ENCODE assay signal across 1 cellular context in genomic region chr6:43274916-43275597, GRCh38.
TF ChIP-seq lines count a peak whose summit lies in the region.

No MANE protein-coding gene starts in this region.

TF ChIP-seq in HepG2, 621 proteins besides CTCF, POLR2A, EP300 and RAD21 (continued from another document and continues in another):
- TF ChIP-seq ZNF574 (CRISPR knock-in tag; IDR thresholded peaks at IDR 0.05) (peak; percentile 81), SCMH1 (CRISPR knock-in tag; IDR thresholded peaks at IDR 0.05; ENCODE audit: borderline replicate concordance) (no peak), ATM (IDR thresholded peaks at IDR 0.05; ENCODE audit: borderline replicate concordance) (no peak), BCL3 (CRISPR knock-in tag; IDR thresholded peaks at IDR 0.05) (peak; percentile 78), FOXA3 (CRISPR knock-in tag; IDR thresholded peaks at IDR 0.05) (peak; percentile 41; the same call in 1 of the 2 replicates), ZNF703 (CRISPR knock-in tag; IDR thresholded peaks at IDR 0.05; ENCODE audit: borderline replicate concordance) (no peak), ZNF549 (CRISPR knock-in tag; IDR thresholded peaks at IDR 0.05) (no peak), SRF (IDR thresholded peaks at IDR 0.05; ENCODE audit: low read depth, low read length) (no peak), HOXA5 (CRISPR knock-in tag; IDR thresholded peaks at IDR 0.05) (0 out of 2 replicates have a peak, but pooled peaks have one; percentile 17), SIN3B (IDR thresholded peaks at IDR 0.05; ENCODE audit: low read length) (no peak), MTA1 (CRISPR knock-in tag; IDR thresholded peaks at IDR 0.05; ENCODE audit: borderline replicate concordance) (peak; percentile 88), ZNF431 (CRISPR knock-in tag; IDR thresholded peaks at IDR 0.05; ENCODE audit: borderline replicate concordance, low read depth) (peak; percentile 62; the same call in 1 of the 2 replicates), BCL6 (CRISPR knock-in tag; IDR thresholded peaks at IDR 0.05) (no peak; the same call in 1 of the 2 replicates), ELF4 (CRISPR knock-in tag; IDR thresholded peaks at IDR 0.05; ENCODE audit: borderline replicate concordance) (no peak), ZFY (CRISPR knock-in tag; IDR thresholded peaks at IDR 0.05) (peak; percentile 77), ZNF709 (CRISPR knock-in tag; IDR thresholded peaks at IDR 0.05) (no peak), ZNF816 (CRISPR knock-in tag; IDR thresholded peaks at IDR 0.05; ENCODE audit: borderline replicate concordance) (no peak), ZNF326 (CRISPR knock-in tag; IDR thresholded peaks at IDR 0.05; ENCODE audit: borderline replicate concordance) (no peak), ZSCAN12 (CRISPR knock-in tag; IDR thresholded peaks at IDR 0.05) (peak; percentile 60; the same call in 1 of the 2 replicates), MED1 (CRISPR knock-in tag; IDR thresholded peaks at IDR 0.05) (peak; percentile 89), REXO4 (CRISPR knock-in tag; IDR thresholded peaks at IDR 0.05; ENCODE audit: borderline replicate concordance) (no peak), ARNT2 (CRISPR knock-in tag; IDR thresholded peaks at IDR 0.05; ENCODE audit: low read depth) (peak; percentile 83), KLF12 (CRISPR knock-in tag; IDR thresholded peaks at IDR 0.05; ENCODE audit: borderline replicate concordance) (peak; percentile 80), ZKSCAN1 (IDR thresholded peaks at IDR 0.05; ENCODE audit: low read length) (no peak), ZNF556 (CRISPR knock-in tag; IDR thresholded peaks at IDR 0.05; ENCODE audit: borderline replicate concordance) (peak; percentile 93), MXD4 (CRISPR knock-in tag; IDR thresholded peaks at IDR 0.05) (no peak), ZNF280D (CRISPR knock-in tag; IDR thresholded peaks at IDR 0.05) (no peak), GZF1 (CRISPR knock-in tag; IDR thresholded peaks at IDR 0.05) (0 out of 2 replicates have a peak, but pooled peaks have one; percentile 6), YEATS2 (CRISPR knock-in tag; IDR thresholded peaks at IDR 0.05; ENCODE audit: borderline replicate concordance) (no peak)
- TF ChIP-seq, protein P1, sequence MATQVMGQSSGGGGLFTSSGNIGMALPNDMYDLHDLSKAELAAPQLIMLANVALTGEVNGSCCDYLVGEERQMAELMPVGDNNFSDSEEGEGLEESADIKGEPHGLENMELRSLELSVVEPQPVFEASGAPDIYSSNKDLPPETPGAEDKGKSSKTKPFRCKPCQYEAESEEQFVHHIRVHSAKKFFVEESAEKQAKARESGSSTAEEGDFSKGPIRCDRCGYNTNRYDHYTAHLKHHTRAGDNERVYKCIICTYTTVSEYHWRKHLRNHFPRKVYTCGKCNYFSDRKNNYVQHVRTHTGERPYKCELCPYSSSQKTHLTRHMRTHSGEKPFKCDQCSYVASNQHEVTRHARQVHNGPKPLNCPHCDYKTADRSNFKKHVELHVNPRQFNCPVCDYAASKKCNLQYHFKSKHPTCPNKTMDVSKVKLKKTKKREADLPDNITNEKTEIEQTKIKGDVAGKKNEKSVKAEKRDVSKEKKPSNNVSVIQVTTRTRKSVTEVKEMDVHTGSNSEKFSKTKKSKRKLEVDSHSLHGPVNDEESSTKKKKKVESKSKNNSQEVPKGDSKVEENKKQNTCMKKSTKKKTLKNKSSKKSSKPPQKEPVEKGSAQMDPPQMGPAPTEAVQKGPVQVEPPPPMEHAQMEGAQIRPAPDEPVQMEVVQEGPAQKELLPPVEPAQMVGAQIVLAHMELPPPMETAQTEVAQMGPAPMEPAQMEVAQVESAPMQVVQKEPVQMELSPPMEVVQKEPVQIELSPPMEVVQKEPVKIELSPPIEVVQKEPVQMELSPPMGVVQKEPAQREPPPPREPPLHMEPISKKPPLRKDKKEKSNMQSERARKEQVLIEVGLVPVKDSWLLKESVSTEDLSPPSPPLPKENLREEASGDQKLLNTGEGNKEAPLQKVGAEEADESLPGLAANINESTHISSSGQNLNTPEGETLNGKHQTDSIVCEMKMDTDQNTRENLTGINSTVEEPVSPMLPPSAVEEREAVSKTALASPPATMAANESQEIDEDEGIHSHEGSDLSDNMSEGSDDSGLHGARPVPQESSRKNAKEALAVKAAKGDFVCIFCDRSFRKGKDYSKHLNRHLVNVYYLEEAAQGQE (IDR thresholded peaks at IDR 0.05; ENCODE audit: borderline replicate concordance in 1 of 2, low read depth in 1 of 2, low read length in 2 of 2) = no peak
- TF ChIP-seq, protein P2, sequence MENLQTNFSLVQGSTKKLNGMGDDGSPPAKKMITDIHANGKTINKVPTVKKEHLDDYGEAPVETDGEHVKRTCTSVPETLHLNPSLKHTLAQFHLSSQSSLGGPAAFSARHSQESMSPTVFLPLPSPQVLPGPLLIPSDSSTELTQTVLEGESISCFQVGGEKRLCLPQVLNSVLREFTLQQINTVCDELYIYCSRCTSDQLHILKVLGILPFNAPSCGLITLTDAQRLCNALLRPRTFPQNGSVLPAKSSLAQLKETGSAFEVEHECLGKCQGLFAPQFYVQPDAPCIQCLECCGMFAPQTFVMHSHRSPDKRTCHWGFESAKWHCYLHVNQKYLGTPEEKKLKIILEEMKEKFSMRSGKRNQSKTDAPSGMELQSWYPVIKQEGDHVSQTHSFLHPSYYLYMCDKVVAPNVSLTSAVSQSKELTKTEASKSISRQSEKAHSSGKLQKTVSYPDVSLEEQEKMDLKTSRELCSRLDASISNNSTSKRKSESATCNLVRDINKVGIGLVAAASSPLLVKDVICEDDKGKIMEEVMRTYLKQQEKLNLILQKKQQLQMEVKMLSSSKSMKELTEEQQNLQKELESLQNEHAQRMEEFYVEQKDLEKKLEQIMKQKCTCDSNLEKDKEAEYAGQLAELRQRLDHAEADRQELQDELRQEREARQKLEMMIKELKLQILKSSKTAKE (CRISPR knock-in tag; IDR thresholded peaks at IDR 0.05; ENCODE audit: borderline replicate concordance) = peak; percentile 83; the same call in 1 of the 2 replicates
- TF ChIP-seq, protein P3, sequence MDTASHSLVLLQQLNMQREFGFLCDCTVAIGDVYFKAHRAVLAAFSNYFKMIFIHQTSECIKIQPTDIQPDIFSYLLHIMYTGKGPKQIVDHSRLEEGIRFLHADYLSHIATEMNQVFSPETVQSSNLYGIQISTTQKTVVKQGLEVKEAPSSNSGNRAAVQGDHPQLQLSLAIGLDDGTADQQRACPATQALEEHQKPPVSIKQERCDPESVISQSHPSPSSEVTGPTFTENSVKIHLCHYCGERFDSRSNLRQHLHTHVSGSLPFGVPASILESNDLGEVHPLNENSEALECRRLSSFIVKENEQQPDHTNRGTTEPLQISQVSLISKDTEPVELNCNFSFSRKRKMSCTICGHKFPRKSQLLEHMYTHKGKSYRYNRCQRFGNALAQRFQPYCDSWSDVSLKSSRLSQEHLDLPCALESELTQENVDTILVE (CRISPR knock-in tag; IDR thresholded peaks at IDR 0.05) = peak; percentile 39; the same call in 1 of the 2 replicates
- TF ChIP-seq, protein P4, sequence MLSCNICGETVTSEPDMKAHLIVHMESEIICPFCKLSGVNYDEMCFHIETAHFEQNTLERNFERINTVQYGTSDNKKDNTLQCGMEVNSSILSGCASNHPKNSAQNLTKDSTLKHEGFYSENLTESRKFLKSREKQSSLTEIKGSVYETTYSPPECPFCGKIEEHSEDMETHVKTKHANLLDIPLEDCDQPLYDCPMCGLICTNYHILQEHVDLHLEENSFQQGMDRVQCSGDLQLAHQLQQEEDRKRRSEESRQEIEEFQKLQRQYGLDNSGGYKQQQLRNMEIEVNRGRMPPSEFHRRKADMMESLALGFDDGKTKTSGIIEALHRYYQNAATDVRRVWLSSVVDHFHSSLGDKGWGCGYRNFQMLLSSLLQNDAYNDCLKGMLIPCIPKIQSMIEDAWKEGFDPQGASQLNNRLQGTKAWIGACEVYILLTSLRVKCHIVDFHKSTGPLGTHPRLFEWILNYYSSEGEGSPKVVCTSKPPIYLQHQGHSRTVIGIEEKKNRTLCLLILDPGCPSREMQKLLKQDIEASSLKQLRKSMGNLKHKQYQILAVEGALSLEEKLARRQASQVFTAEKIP (CRISPR knock-in tag; IDR thresholded peaks at IDR 0.05; ENCODE audit: borderline replicate concordance) = no peak
- TF ChIP-seq, protein P5, sequence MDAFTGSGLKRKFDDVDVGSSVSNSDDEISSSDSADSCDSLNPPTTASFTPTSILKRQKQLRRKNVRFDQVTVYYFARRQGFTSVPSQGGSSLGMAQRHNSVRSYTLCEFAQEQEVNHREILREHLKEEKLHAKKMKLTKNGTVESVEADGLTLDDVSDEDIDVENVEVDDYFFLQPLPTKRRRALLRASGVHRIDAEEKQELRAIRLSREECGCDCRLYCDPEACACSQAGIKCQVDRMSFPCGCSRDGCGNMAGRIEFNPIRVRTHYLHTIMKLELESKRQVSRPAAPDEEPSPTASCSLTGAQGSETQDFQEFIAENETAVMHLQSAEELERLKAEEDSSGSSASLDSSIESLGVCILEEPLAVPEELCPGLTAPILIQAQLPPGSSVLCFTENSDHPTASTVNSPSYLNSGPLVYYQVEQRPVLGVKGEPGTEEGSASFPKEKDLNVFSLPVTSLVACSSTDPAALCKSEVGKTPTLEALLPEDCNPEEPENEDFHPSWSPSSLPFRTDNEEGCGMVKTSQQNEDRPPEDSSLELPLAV (CRISPR knock-in tag; conservative IDR thresholded peaks at IDR 0.05; ENCODE audit: low read depth) = no peak
- TF ChIP-seq, protein P6, sequence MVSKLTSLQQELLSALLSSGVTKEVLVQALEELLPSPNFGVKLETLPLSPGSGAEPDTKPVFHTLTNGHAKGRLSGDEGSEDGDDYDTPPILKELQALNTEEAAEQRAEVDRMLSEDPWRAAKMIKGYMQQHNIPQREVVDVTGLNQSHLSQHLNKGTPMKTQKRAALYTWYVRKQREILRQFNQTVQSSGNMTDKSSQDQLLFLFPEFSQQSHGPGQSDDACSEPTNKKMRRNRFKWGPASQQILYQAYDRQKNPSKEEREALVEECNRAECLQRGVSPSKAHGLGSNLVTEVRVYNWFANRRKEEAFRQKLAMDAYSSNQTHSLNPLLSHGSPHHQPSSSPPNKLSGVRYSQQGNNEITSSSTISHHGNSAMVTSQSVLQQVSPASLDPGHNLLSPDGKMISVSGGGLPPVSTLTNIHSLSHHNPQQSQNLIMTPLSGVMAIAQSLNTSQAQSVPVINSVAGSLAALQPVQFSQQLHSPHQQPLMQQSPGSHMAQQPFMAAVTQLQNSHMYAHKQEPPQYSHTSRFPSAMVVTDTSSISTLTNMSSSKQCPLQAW (CRISPR knock-in tag; IDR thresholded peaks at IDR 0.05) = peak; percentile 51; the same call in 1 of the 2 replicates
- TF ChIP-seq, protein P7, sequence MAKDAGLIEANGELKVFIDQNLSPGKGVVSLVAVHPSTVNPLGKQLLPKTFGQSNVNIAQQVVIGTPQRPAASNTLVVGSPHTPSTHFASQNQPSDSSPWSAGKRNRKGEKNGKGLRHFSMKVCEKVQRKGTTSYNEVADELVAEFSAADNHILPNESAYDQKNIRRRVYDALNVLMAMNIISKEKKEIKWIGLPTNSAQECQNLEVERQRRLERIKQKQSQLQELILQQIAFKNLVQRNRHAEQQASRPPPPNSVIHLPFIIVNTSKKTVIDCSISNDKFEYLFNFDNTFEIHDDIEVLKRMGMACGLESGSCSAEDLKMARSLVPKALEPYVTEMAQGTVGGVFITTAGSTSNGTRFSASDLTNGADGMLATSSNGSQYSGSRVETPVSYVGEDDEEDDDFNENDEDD (CRISPR knock-in tag; IDR thresholded peaks at IDR 0.05; ENCODE audit: borderline replicate concordance) = peak; percentile 41; the same call in 1 of the 2 replicates
